In genomic region chr7:155992538-155992937, GRCh38 we compare ENCODE assay signal across 11 cellular contexts.
"Had no signal": no experiment of that assay in that cellular context is flagged by ENCODE, and none has a peak within 500 bp of the region (broad histone marks: within the 10 kb centered on the region; RNA-seq: fewer than 3 reads in every experiment).

No MANE protein-coding gene starts in this region.

- H3K27ac Mint-ChIP-seq: activated T-cell treated with anti-CD3 and anti-CD28 coated beads, Interleukin-2, amount 50 U/mL, for 24 hours; nephron progenitor cell had no signal

- H3K4me3 Mint-ChIP-seq: activated T-cell treated with anti-CD3 and anti-CD28 coated beads, Interleukin-2, amount 50 U/mL, for 24 hours; nephron progenitor cell had no signal

- H3K36me3 ChIP-seq: ascending aorta, breast epithelium, right lobe of liver, thoracic aorta, upper lobe of right lung had no signal

- DNase-seq: activated T-cell treated with anti-CD3 and anti-CD28 coated beads, Interleukin-2, amount 50 U/mL, for 24 hours; erythroblast; nephron progenitor cell; psoas muscle; right lobe of liver; T-helper 9 cell had no signal

- H3K4me2 ChIP-seq: smooth muscle cell had no signal

- H3K27me3 ChIP-seq: ascending aorta, right lobe of liver, upper lobe of right lung had no signal

- H3K9me3 ChIP-seq: ascending aorta, psoas muscle, right lobe of liver, thoracic aorta, upper lobe of right lung had no signal

- H3K4me1 ChIP-seq: ascending aorta, breast epithelium, psoas muscle, right lobe of liver, upper lobe of right lung had no signal

- H3K4me3 ChIP-seq: ascending aorta, breast epithelium, psoas muscle, right lobe of liver, smooth muscle cell, thoracic aorta, upper lobe of right lung had no signal

- H3K27ac ChIP-seq: ascending aorta, breast epithelium, psoas muscle, right lobe of liver, thoracic aorta, upper lobe of right lung had no signal
